ENCODE assay signal across 12 cellular contexts in the genomic region with DNA sequence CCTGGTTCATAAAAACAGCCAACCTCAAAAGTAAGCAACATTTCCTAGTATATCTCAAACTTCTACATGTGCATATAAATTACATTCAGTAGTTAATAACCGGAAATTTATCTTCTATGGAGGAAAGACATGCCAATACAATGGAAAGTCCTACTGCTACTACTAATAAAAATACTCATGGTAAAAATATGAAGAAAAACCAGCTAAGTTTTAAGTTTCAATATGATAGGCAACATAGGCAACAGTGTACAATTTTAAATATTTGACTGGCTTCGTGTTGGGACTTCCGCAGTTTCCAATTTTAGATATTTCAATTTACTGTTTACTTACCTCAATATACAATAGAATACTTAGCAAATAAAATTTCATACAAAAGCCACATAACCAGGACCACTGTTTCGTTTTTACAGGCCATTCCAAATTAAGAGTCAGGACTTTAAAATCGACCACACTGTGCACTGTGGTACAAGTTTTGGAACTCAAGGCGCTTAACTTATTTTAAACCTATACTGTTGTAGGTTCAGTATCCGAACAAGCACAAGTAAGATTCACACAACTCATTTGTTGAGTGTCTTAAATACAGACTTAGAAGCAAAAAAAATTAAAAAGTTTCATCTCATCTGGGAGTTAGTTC. TPM values are rescaled to one million over a fixed set of nuclear protein-coding genes. Genes with fewer than 3 reads are reported as not detected.
A peak's percentile ranks its signal among the peaks of the same experiment; 100 is the strongest.
DNase-seq lines count a peak whose midpoint lies in the region; ATAC-seq and TF ChIP-seq lines count a peak whose summit lies in the region.
"Had no signal": no experiment of that assay in that cellular context is flagged by ENCODE, and none has a peak within 500 bp of the region (broad histone marks: within the 10 kb centered on the region; RNA-seq: fewer than 3 reads in every experiment).

No MANE protein-coding gene starts in this region.

- H3K4me3 ChIP-seq in SK-N-SH (ENCODE audit: low read depth in 2 of 2, low read length in 1 of 2): peak overlapping the region in 1 of 2 experiments; percentile 8; a peak in 1 of 4 replicates
- H3K4me3 ChIP-seq in OCI-LY1 (ENCODE audit: low read depth, low read length, poor library complexity, severe bottlenecking): peak overlapping the region; percentile 98
- peak overlapping the region; percentile 87 to 97 (median 92) for H3K4me3 ChIP-seq in gastrocnemius medialis
- H3K4me3 ChIP-seq: prostate gland had no signal

- WGBS in SK-N-SH (ENCODE audit: low lambda C conversion rate): 87% methylated on average over 7 of the region's 7 CpGs

- peaks cover 20% of the 10 kb centered on the region for H3F3A ChIP-seq in SK-N-SH (replicated peaks; ENCODE audit: insufficient read depth)
- no peaks in the 10 kb centered on the region for H3F3A ChIP-seq in OCI-LY1 (ENCODE audit: insufficient read depth, low read length)

- peaks cover 6 to 16% of the 10 kb centered on the region in 2 experiments; a peak in 3 of 4 replicates for H3K4me1 ChIP-seq in SK-N-SH (ENCODE audit: control insufficient read depth in 1 of 2, insufficient read depth in 2 of 2, low read depth in 1 of 2, low read length in 1 of 2)
- peaks cover 70% of the 10 kb centered on the region for H3K4me1 ChIP-seq in OCI-LY1 (ENCODE audit: insufficient read depth, low read length, severe bottlenecking)
- peaks cover 70 to 72% of the 10 kb centered on the region in 2 donors for H3K4me1 ChIP-seq in gastrocnemius medialis
- H3K4me1 ChIP-seq: prostate gland had no signal

- CTCF ChIA-PET in SK-N-SH (lab: Yijun Ruan, JAX): interaction anchor here (0.8 kb wide), 1 partner anchor 753 kb away, joined by 3 read pairs; a partner anchor contains a TSS

- POLR2A ChIA-PET in SK-N-SH (lab: Yijun Ruan, JAX): no interaction called here

- DNase-seq in SK-N-SH (no peak), gastrocnemius medialis (no peak), NCI-H1105 (lab: John Stamatoyannopoulos, UW) (no peak), hepatic stellate cell (ENCODE audit: low spot score) (no peak)
- peak in 1 of 3 experiments; percentile 14 for DNase-seq in effector memory CD8-positive, alpha-beta T cell
- DNase-seq: activated CD4-positive, alpha-beta T cell treated with anti-CD3 and anti-CD28 coated beads, Interleukin-2, amount 50 U/mL, for 48 hours; cerebellar nuclear complex; NK-92 treated with Interleukin-12 subunit alpha and Interleukin-12 subunit beta, amount 100 ng/mL, for 24 hours had no signal

- no peaks in the 10 kb centered on the region for H3K27me3 Mint-ChIP-seq in effector memory CD8-positive, alpha-beta T cell

- peak overlapping the region; percentile 100 for H3K27ac Mint-ChIP-seq in effector memory CD8-positive, alpha-beta T cell

- no peak for TF ChIP-seq EP300 in SK-N-SH (IDR thresholded peaks at IDR 0.05; ENCODE audit: borderline replicate concordance in 1 of 2, low read depth in 1 of 2, low read length in 1 of 2)

- H3K27me3 ChIP-seq in SK-N-SH (ENCODE audit: insufficient read depth): no peaks in the 10 kb centered on the region
- H3K27me3 ChIP-seq in OCI-LY1 (ENCODE audit: insufficient read depth, low read length): no peaks in the 10 kb centered on the region
- H3K27me3 ChIP-seq in gastrocnemius medialis: no peaks in the 10 kb centered on the region

- peaks cover 89% of the 10 kb centered on the region for H3K79me2 ChIP-seq in SK-N-SH (ENCODE audit: insufficient read depth)
- H3K79me2 ChIP-seq in OCI-LY1 (ENCODE audit: insufficient read depth, low read length): peaks cover 87% of the 10 kb centered on the region

- H3K27ac ChIP-seq in SK-N-SH (ENCODE audit: low read depth in 2 of 2, low read length in 1 of 2) (no peak overlapping the region), OCI-LY1 (ENCODE audit: low read depth, low read length, poor library complexity, severe bottlenecking) (peak overlapping the region; percentile 31), gastrocnemius medialis (peak overlapping the region; percentile 14 to 100 (median 98))
- H3K27ac ChIP-seq: prostate gland had no signal

- H2AFZ ChIP-seq in SK-N-SH (ENCODE audit: low read depth) (no peak overlapping the region), OCI-LY1 (ENCODE audit: low read length) (no peak overlapping the region)

- peaks cover 65% of the 10 kb centered on the region for H4K20me1 ChIP-seq in SK-N-SH (ENCODE audit: insufficient read depth)
- H4K20me1 ChIP-seq in OCI-LY1 (ENCODE audit: insufficient read depth, low read length): no peaks in the 10 kb centered on the region

- H3K36me3 Mint-ChIP-seq in effector memory CD8-positive, alpha-beta T cell (ENCODE audit: insufficient read depth): peaks cover 64% of the 10 kb centered on the region

- H3K9me3 ChIP-seq in SK-N-SH (no peaks in the 10 kb centered on the region), OCI-LY1 (ENCODE audit: low read length) (no peaks in the 10 kb centered on the region), gastrocnemius medialis (no peaks in the 10 kb centered on the region)
- H3K9me3 ChIP-seq: prostate gland had no signal

- peaks cover 45 to 69% of the 10 kb centered on the region in 2 donors for H3K4me1 Mint-ChIP-seq in effector memory CD8-positive, alpha-beta T cell (ENCODE audit: low read depth in 2 of 2)

- intact Hi-C loops in gastrocnemius medialis (cut with DNase I; ENCODE audit: low total_unique reads): no loop called here

- peak overlapping the region; percentile 95 to 99 for H3K4me3 Mint-ChIP-seq in effector memory CD8-positive, alpha-beta T cell

- peaks cover 0 to 4% of the 10 kb centered on the region in 2 experiments for H3K36me3 ChIP-seq in SK-N-SH (replicated peaks in 1 of 2; ENCODE audit: control insufficient read depth in 1 of 2, insufficient read depth in 2 of 2, low read length in 1 of 2)
- peaks cover 21% of the 10 kb centered on the region for H3K36me3 ChIP-seq in OCI-LY1 (ENCODE audit: insufficient read depth, low read length)
- no peaks in the 10 kb centered on the region for H3K36me3 ChIP-seq in gastrocnemius medialis
- H3K36me3 ChIP-seq: prostate gland had no signal

- in situ Hi-C loops in gastrocnemius medialis (cut with MboI; ENCODE audit: low sequenced_read_pairs in 4 of 4): loop anchor here (10.0 to 25.0 kb wide), 4 partner anchors 228 to 319 kb away; a partner anchor contains a TSS

- no peaks in the 10 kb centered on the region for H3K9me3 Mint-ChIP-seq in effector memory CD8-positive, alpha-beta T cell

- no peak for TF ChIP-seq POLR2A in gastrocnemius medialis (IDR thresholded peaks at IDR 0.05)

- H3K9ac ChIP-seq in SK-N-SH (no peak overlapping the region), OCI-LY1 (ENCODE audit: low read length) (peak overlapping the region; percentile 98)

- TF ChIP-seq RAD21 in SK-N-SH (IDR thresholded peaks at IDR 0.05; ENCODE audit: low read length): no peak

- H3K9me2 ChIP-seq in SK-N-SH (no peaks in the 10 kb centered on the region), OCI-LY1 (ENCODE audit: low read depth, low read length) (no peaks in the 10 kb centered on the region)

- TF ChIP-seq CTCF in SK-N-SH (IDR thresholded peaks at IDR 0.05) (no peak), OCI-LY1 (IDR thresholded peaks at IDR 0.05; ENCODE audit: low read length) (no peak), gastrocnemius medialis (IDR thresholded peaks at IDR 0.05 in 4 of 5, conservative IDR thresholded peaks at IDR 0.05 in 1 of 5) (no peak)

- H3K4me2 ChIP-seq in SK-N-SH: peak overlapping the region; percentile 87
- peak overlapping the region; percentile 93 for H3K4me2 ChIP-seq in OCI-LY1 (ENCODE audit: low read length)

- ATAC-seq in SK-N-SH treated with all-trans-retinoic acid at 6 μM for 48 hours: no peak
- ATAC-seq in effector memory CD8-positive, alpha-beta T cell (replicated peaks): no peak
- no peak for ATAC-seq in gastrocnemius medialis
- no peak for ATAC-seq in HG03378 (IDR thresholded peaks at IDR 0.05; ENCODE audit: unreplicated experiment)

TF ChIP-seq in SK-N-SH, 30 proteins besides CTCF, POLR2A, EP300 and RAD21:
- TF ChIP-seq MEF2A (IDR thresholded peaks at IDR 0.05; ENCODE audit: borderline replicate concordance, low read depth) (no peak), YY1 (IDR thresholded peaks at IDR 0.05; ENCODE audit: low read depth) (no peak), RCOR1 (IDR thresholded peaks at IDR 0.05; ENCODE audit: low read length) (no peak), RFX5 (IDR thresholded peaks at IDR 0.05; ENCODE audit: low read length) (no peak)

TF ChIP-seq in SK-N-SH treated with all-trans-retinoic acid at 6 μM for 48 hours, 23 proteins besides CTCF, POLR2A, EP300 and RAD21 (continues in another document):
- TF ChIP-seq TCF4 (CRISPR knock-in tag; IDR thresholded peaks at IDR 0.05; ENCODE audit: borderline replicate concordance) (no peak), SNAI2 (CRISPR knock-in tag; IDR thresholded peaks at IDR 0.05) (no peak), GLIS3 (CRISPR knock-in tag; IDR thresholded peaks at IDR 0.05) (no peak), RARB (CRISPR knock-in tag; IDR thresholded peaks at IDR 0.05) (no peak), BACH2 (CRISPR knock-in tag; IDR thresholded peaks at IDR 0.05; ENCODE audit: borderline replicate concordance) (no peak), CSDC2 (CRISPR knock-in tag; IDR thresholded peaks at IDR 0.05) (no peak), OSR1 (CRISPR knock-in tag; IDR thresholded peaks at IDR 0.05) (no peak), ZC3H10 (CRISPR knock-in tag; IDR thresholded peaks at IDR 0.05) (no peak), PPARA (CRISPR knock-in tag; IDR thresholded peaks at IDR 0.05; ENCODE audit: borderline replicate concordance) (no peak)
- TF ChIP-seq, protein P1, sequence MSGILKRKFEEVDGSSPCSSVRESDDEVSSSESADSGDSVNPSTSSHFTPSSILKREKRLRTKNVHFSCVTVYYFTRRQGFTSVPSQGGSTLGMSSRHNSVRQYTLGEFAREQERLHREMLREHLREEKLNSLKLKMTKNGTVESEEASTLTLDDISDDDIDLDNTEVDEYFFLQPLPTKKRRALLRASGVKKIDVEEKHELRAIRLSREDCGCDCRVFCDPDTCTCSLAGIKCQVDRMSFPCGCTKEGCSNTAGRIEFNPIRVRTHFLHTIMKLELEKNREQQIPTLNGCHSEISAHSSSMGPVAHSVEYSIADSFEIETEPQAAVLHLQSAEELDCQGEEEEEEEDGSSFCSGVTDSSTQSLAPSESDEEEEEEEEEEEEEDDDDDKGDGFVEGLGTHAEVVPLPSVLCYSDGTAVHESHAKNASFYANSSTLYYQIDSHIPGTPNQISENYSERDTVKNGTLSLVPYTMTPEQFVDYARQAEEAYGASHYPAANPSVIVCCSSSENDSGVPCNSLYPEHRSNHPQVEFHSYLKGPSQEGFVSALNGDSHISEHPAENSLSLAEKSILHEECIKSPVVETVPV (CRISPR knock-in tag; IDR thresholded peaks at IDR 0.05): no peak

RNA-seq across cellular contexts. Expression of a gene that starts 2.9 kb away (rescaled TPM):
- polyA plus RNA-seq in SK-N-SH (2012; rRNA removed): 39.6 and 79.5 TPM in 2 replicates
- 45.7 and 51.6 TPM in 2 replicates for polyA plus RNA-seq in SK-N-SH (2012; cell fraction: cytosol; rRNA removed)
- 33.1 and 50.0 TPM in 2 replicates for polyA plus RNA-seq in SK-N-SH (2012; cell fraction: nucleus; rRNA removed)
- 100 to 1,000 TPM; 248 to 440 (median 331) TPM for total RNA-seq in gastrocnemius medialis

RNA-seq across cellular contexts. Expression of a gene that starts 3.7 kb away (rescaled TPM):
- polyA plus RNA-seq in SK-N-SH (2012; rRNA removed): 12.1 and 16.7 TPM in 2 replicates
- 18.4 and 18.8 TPM in 2 replicates for polyA plus RNA-seq in SK-N-SH (2012; cell fraction: cytosol; rRNA removed)
- 4.8 and 12.7 TPM in 2 replicates for polyA plus RNA-seq in SK-N-SH (2012; cell fraction: nucleus; rRNA removed)
- total RNA-seq in gastrocnemius medialis: 10 to 100 TPM; 11.3 to 21.3 (median 15.0) TPM

RNA-seq across cellular contexts. Expression of a gene that starts 46.7 kb away (rescaled TPM):
- polyA plus RNA-seq in SK-N-SH (2012; rRNA removed): 3.1 and 4.4 TPM in 2 replicates
- 4.5 and 4.9 TPM in 2 replicates for polyA plus RNA-seq in SK-N-SH (2012; cell fraction: cytosol; rRNA removed)
- polyA plus RNA-seq in SK-N-SH (2012; cell fraction: nucleus; rRNA removed): 1.8 and 3.7 TPM in 2 replicates
- total RNA-seq in gastrocnemius medialis: 10 to 100 TPM; 35.7 to 49.6 (median 40.1) TPM

Comparison
In these comparisons a context has a peak if more than half of its experiments do, and no peak if none do; other contexts are left out.
1. H3K27ac ChIP-seq: peak in OCI-LY1 (single experiment) and gastrocnemius medialis (4 of 4); none in SK-N-SH (0 of 2).